ENCODE assay signal across 1 cellular context in the genomic region with DNA sequence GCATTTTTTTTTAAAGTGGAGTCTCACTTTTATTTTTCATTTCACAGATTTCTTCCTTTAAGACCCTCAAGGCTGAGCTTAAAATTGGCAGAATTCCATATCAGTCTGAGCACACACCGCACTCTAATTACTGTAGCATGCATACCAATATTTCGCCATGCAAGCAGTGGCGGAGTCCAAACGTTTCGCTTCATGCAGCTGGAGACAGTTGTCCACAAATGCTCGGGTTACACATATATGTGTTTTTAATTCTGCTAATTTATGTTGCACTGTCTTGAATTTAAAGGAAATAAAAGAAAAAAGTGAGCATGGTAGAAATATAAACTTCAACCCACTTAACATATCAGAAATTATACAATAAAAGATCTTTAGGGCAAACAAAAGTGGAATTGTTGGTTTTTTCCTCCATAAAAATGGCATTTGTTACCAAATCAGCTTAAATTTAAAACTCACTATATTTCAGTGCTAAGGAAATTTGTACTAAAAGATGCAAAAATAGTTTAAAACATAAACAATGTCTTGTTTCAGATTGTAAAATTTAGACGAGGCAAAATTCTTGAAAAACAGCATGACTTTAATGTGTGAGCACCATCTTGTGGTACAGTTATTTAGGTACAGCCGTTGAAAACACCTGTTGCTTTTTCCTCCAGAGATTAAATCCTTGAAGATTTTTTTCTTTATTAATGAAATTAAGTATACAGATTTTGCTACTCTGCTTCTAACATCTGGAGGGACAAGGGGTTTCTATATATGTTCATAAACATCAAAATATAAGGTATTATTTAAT.
TF ChIP-seq lines count a peak whose summit lies in the region.

No MANE protein-coding gene starts in this region.

TF ChIP-seq in H1, 55 proteins besides CTCF, POLR2A, EP300 and RAD21 (continued from another document):
- TF ChIP-seq, protein P1, sequence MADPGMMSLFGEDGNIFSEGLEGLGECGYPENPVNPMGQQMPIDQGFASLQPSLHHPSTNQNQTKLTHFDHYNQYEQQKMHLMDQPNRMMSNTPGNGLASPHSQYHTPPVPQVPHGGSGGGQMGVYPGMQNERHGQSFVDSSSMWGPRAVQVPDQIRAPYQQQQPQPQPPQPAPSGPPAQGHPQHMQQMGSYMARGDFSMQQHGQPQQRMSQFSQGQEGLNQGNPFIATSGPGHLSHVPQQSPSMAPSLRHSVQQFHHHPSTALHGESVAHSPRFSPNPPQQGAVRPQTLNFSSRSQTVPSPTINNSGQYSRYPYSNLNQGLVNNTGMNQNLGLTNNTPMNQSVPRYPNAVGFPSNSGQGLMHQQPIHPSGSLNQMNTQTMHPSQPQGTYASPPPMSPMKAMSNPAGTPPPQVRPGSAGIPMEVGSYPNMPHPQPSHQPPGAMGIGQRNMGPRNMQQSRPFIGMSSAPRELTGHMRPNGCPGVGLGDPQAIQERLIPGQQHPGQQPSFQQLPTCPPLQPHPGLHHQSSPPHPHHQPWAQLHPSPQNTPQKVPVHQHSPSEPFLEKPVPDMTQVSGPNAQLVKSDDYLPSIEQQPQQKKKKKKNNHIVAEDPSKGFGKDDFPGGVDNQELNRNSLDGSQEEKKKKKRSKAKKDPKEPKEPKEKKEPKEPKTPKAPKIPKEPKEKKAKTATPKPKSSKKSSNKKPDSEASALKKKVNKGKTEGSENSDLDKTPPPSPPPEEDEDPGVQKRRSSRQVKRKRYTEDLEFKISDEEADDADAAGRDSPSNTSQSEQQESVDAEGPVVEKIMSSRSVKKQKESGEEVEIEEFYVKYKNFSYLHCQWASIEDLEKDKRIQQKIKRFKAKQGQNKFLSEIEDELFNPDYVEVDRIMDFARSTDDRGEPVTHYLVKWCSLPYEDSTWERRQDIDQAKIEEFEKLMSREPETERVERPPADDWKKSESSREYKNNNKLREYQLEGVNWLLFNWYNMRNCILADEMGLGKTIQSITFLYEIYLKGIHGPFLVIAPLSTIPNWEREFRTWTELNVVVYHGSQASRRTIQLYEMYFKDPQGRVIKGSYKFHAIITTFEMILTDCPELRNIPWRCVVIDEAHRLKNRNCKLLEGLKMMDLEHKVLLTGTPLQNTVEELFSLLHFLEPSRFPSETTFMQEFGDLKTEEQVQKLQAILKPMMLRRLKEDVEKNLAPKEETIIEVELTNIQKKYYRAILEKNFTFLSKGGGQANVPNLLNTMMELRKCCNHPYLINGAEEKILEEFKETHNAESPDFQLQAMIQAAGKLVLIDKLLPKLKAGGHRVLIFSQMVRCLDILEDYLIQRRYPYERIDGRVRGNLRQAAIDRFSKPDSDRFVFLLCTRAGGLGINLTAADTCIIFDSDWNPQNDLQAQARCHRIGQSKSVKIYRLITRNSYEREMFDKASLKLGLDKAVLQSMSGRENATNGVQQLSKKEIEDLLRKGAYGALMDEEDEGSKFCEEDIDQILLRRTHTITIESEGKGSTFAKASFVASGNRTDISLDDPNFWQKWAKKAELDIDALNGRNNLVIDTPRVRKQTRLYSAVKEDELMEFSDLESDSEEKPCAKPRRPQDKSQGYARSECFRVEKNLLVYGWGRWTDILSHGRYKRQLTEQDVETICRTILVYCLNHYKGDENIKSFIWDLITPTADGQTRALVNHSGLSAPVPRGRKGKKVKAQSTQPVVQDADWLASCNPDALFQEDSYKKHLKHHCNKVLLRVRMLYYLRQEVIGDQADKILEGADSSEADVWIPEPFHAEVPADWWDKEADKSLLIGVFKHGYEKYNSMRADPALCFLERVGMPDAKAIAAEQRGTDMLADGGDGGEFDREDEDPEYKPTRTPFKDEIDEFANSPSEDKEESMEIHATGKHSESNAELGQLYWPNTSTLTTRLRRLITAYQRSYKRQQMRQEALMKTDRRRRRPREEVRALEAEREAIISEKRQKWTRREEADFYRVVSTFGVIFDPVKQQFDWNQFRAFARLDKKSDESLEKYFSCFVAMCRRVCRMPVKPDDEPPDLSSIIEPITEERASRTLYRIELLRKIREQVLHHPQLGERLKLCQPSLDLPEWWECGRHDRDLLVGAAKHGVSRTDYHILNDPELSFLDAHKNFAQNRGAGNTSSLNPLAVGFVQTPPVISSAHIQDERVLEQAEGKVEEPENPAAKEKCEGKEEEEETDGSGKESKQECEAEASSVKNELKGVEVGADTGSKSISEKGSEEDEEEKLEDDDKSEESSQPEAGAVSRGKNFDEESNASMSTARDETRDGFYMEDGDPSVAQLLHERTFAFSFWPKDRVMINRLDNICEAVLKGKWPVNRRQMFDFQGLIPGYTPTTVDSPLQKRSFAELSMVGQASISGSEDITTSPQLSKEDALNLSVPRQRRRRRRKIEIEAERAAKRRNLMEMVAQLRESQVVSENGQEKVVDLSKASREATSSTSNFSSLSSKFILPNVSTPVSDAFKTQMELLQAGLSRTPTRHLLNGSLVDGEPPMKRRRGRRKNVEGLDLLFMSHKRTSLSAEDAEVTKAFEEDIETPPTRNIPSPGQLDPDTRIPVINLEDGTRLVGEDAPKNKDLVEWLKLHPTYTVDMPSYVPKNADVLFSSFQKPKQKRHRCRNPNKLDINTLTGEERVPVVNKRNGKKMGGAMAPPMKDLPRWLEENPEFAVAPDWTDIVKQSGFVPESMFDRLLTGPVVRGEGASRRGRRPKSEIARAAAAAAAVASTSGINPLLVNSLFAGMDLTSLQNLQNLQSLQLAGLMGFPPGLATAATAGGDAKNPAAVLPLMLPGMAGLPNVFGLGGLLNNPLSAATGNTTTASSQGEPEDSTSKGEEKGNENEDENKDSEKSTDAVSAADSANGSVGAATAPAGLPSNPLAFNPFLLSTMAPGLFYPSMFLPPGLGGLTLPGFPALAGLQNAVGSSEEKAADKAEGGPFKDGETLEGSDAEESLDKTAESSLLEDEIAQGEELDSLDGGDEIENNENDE (IDR thresholded peaks at IDR 0.05; ENCODE audit: insufficient replicate concordance, low read length): no peak
- no peak for TF ChIP-seq SP4 (IDR thresholded peaks at IDR 0.05; ENCODE audit: low read length)
- TF ChIP-seq ASH2L (IDR thresholded peaks at IDR 0.05; ENCODE audit: low read length): no peak
- TF ChIP-seq FOSL1 (IDR thresholded peaks at IDR 0.05; ENCODE audit: insufficient read depth, low read depth, low read length): no peak
- TF ChIP-seq CEBPB (IDR thresholded peaks at IDR 0.05; ENCODE audit: low read depth, low read length): no peak
- no peak for TF ChIP-seq TCF12 (IDR thresholded peaks at IDR 0.05; ENCODE audit: low read depth, low read length)
- no peak for TF ChIP-seq CBX8 (IDR thresholded peaks at IDR 0.05; ENCODE audit: borderline replicate concordance, low read depth, low read length)
- TF ChIP-seq KDM4A (IDR thresholded peaks at IDR 0.05; ENCODE audit: low read depth, low read length, severe bottlenecking): no peak
- no peak for TF ChIP-seq TBP (IDR thresholded peaks at IDR 0.05; ENCODE audit: low read depth, low read length)
- no peak for TF ChIP-seq BACH1 (IDR thresholded peaks at IDR 0.05; ENCODE audit: low read length)
